Comparison of ENCODE assay signal across 20 cellular contexts in genomic region chr2:75292826-75293225, GRCh38.
A peak's percentile ranks its signal among the peaks of the same experiment; 100 is the strongest.
DNase-seq lines count a peak whose midpoint lies in the region; ATAC-seq, FAIRE-seq and TF ChIP-seq lines count a peak whose summit lies in the region.
"Had no signal": no experiment of that assay in that cellular context is flagged by ENCODE, and none has a peak within 500 bp of the region (broad histone marks: within the 10 kb centered on the region; RNA-seq: fewer than 3 reads in every experiment).

No MANE protein-coding gene starts in this region.

- H3K27me3 Mint-ChIP-seq in CD4-positive, alpha-beta T cell, result peaks cover 9% of the 10 kb centered on the region
- H3K27me3 Mint-ChIP-seq in naive thymus-derived CD8-positive, alpha-beta T cell, result no peaks in the 10 kb centered on the region

- H3K9me3 ChIP-seq in CD4-positive, alpha-beta T cell (ENCODE audit: control insufficient read depth, low read length), result no peaks in the 10 kb centered on the region
- H3K9me3 ChIP-seq: body of pancreas, stomach, uterus had no signal

- no peak overlapping the region for H3K27ac ChIP-seq in CD4-positive, alpha-beta T cell (ENCODE audit: low read depth, low read length)
- H3K27ac ChIP-seq: body of pancreas, KMS-11, parathyroid adenoma, stomach, uterus, VCaP had no signal

- H3K4me3 Mint-ChIP-seq in CD4-positive, alpha-beta T cell, result no peak overlapping the region
- no peak overlapping the region for H3K4me3 Mint-ChIP-seq in naive thymus-derived CD8-positive, alpha-beta T cell

- no peak overlapping the region for H3K27ac Mint-ChIP-seq in CD4-positive, alpha-beta T cell
- no peak overlapping the region for H3K27ac Mint-ChIP-seq in naive thymus-derived CD8-positive, alpha-beta T cell

- CTCF ChIA-PET in CD4-positive, alpha-beta T cell (lab: Charles Lee), result no interaction called here

- H3K4me1 Mint-ChIP-seq in CD4-positive, alpha-beta T cell (ENCODE audit: low read depth), result no peaks in the 10 kb centered on the region
- peaks cover 0 to 8% (median 4%) of the 10 kb centered on the region in 4 donors for H3K4me1 Mint-ChIP-seq in naive thymus-derived CD8-positive, alpha-beta T cell

- H3K27me3 ChIP-seq in CD4-positive, alpha-beta T cell (ENCODE audit: control insufficient read depth, insufficient read depth, low read length), result no peaks in the 10 kb centered on the region
- H3K27me3 ChIP-seq: body of pancreas, stomach, uterus had no signal

- peaks cover 6% of the 10 kb centered on the region for H3K36me3 Mint-ChIP-seq in CD4-positive, alpha-beta T cell (ENCODE audit: low read depth)
- H3K36me3 Mint-ChIP-seq in naive thymus-derived CD8-positive, alpha-beta T cell, result peaks cover 18 to 68% (median 19%) of the 10 kb centered on the region in 3 donors

- FAIRE-seq in RCC 7860 (lab: Jason Lieb, UNC), result peak; percentile 51

- POLR2A ChIA-PET in CD4-positive, alpha-beta T cell (lab: Charles Lee), result no interaction called here
- POLR2A ChIA-PET in naive thymus-derived CD8-positive, alpha-beta T cell (lab: Charles Lee), result no interaction called here

- peak; percentile 74 for DNase-seq in EL
- DNase-seq in RCC 7860 (ENCODE audit: low spot score), result peak; percentile 46
- DNase-seq in choroid plexus epithelial cell (ENCODE audit: low read depth), result peak; percentile 30
- DNase-seq in kidney tubule cell (ENCODE audit: low spot score), result peak; percentile 42
- DNase-seq in CD4-positive, alpha-beta T cell, result no peak
- DNase-seq in naive thymus-derived CD8-positive, alpha-beta T cell, result no peak
- DNase-seq: activated gamma-delta T cell treated with Interleukin-2 at 50 U/mL for 16 hours; body of pancreas; DMS153; effector memory CD4-positive, alpha-beta T cell; islet precursor cell; NCI-H1417 treated with DMSO at 0.1 percent for 48 hours; stimulated activated CD4-positive, alpha-beta T cell treated with anti-CD3 and anti-CD28 coated beads, Interleukin-12 subunit alpha, Interleukin-12 subunit beta, amount 100 ng/mL, for 4 hours; stomach; uterus had no signal

- no peak overlapping the region for H3K4me3 ChIP-seq in choroid plexus epithelial cell (ENCODE audit: low read depth, low read length)
- H3K4me3 ChIP-seq: body of pancreas, stomach, uterus had no signal

- peaks cover 1% of the 10 kb centered on the region for H3K9me3 Mint-ChIP-seq in CD4-positive, alpha-beta T cell
- peaks cover 0 to 17% (median 5%) of the 10 kb centered on the region in 9 donors for H3K9me3 Mint-ChIP-seq in naive thymus-derived CD8-positive, alpha-beta T cell

- ATAC-seq in HG02938 (IDR thresholded peaks at IDR 0.05; ENCODE audit: unreplicated experiment), result no peak
- ATAC-seq in CD4-positive, alpha-beta T cell (ENCODE audit: poor library complexity), result no peak
- ATAC-seq in GM18907 (IDR thresholded peaks at IDR 0.05; ENCODE audit: unreplicated experiment), result no peak
- ATAC-seq in naive thymus-derived CD8-positive, alpha-beta T cell, result no peak
- ATAC-seq: body of pancreas had no signal

- TF ChIP-seq CTCF in choroid plexus epithelial cell (conservative IDR thresholded peaks at IDR 0.05; ENCODE audit: low read depth, low read length), result no peak
- TF ChIP-seq CTCF in CD4-positive, alpha-beta T cell (IDR thresholded peaks at IDR 0.05), result no peak

- intact Hi-C loops in CD4-positive, alpha-beta T cell (cut with DNase I, micrococcal nuclease), result no loop called here

Comparison
In these comparisons a context has a peak if more than half of its experiments do, and no peak if none do; other contexts are left out.
1. DNase-seq: peak in EL (single experiment), RCC 7860 (single experiment), choroid plexus epithelial cell (single experiment) and kidney tubule cell (single experiment); none in CD4-positive, alpha-beta T cell (0 of 10) and naive thymus-derived CD8-positive, alpha-beta T cell (0 of 10).